In the genomic region with DNA sequence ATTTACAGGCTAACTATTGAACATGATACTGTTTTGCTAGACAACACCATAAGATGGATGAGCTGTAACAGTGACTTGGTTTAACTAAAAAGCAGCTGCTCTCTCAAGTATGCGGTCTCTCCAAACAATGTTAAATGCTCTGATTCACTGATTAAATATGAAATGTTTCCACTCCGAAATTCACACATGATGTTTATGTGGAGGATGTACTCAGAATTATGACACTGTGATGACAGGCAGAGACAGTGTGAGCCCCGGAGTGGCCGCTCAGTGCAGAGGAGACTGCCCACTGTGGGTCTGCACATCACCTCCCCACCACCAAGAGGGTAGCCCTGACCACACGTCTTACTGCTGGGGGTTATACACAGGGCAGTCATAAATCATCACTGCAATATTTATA, we compare ENCODE assay signal across 14 cellular contexts.
DNase-seq lines count a peak whose midpoint lies in the region; ATAC-seq, FAIRE-seq and TF ChIP-seq lines count a peak whose summit lies in the region.
"Had no signal": no experiment of that assay in that cellular context is flagged by ENCODE, and none has a peak within 500 bp of the region (broad histone marks: within the 10 kb centered on the region; RNA-seq: fewer than 3 reads in every experiment).

No MANE protein-coding gene starts in this region.

- POLR2A ChIA-PET in BJ (lab: Charles Lee): interaction anchor here (0.6 to 1.1 kb wide), 2 partner anchors 30 to 1603 kb away, joined by 3 to 4 read pairs; no protein-coding TSS in a partner anchor

- intact Hi-C loops in prostate gland (cut with DNase I): loop anchor here (5.0 to 10.0 kb wide), 2 partner anchors 82 to 235 kb away; a partner anchor contains a TSS

- ATAC-seq in HG02759 (IDR thresholded peaks at IDR 0.05; ENCODE audit: unreplicated experiment): no peak
- ATAC-seq: heart left ventricle, Panc1 had no signal

- peak overlapping the region; percentile 7 for H3K27ac ChIP-seq in epithelial cell of prostate
- H3K27ac ChIP-seq in prostate gland: peak overlapping the region; percentile 15 to 31
- H3K27ac ChIP-seq: heart left ventricle had no signal

- CTCF ChIA-PET in BJ (lab: Yijun Ruan, JAX): interaction anchor here (0.7 to 2.2 kb wide), 5 partner anchors 9 to 719 kb away, joined by 3 to 7 read pairs (median 3); no protein-coding TSS in a partner anchor

- H3K27me3 ChIP-seq in BJ (ENCODE audit: control insufficient read depth, insufficient read depth, low read length): no peaks in the 10 kb centered on the region
- H3K27me3 ChIP-seq in prostate gland (replicated peaks; ENCODE audit: insufficient read depth): no peaks in the 10 kb centered on the region
- H3K27me3 ChIP-seq: heart left ventricle had no signal

- peak; percentile 93 for FAIRE-seq in RCC 7860 (lab: Jason Lieb, UNC)
- FAIRE-seq: GM12892 had no signal

- WGBS in prostate gland: 26% methylated on average over 5 of the region's 5 CpGs

- H3K9me3 ChIP-seq in prostate gland: no peaks in the 10 kb centered on the region
- H3K9me3 ChIP-seq: heart left ventricle had no signal

- no peaks in the 10 kb centered on the region for H3K4me1 ChIP-seq in prostate gland (replicated peaks)
- H3K4me1 ChIP-seq: heart left ventricle had no signal

- TF ChIP-seq CTCF in BJ (IDR thresholded peaks at IDR 0.05; ENCODE audit: insufficient read depth, low read depth, low read length): no peak
- no peak for TF ChIP-seq CTCF in prostate gland (IDR thresholded peaks at IDR 0.05)

- no peak for TF ChIP-seq POLR2A in prostate gland (IDR thresholded peaks at IDR 0.05)

- H3K4me3 ChIP-seq in BJ (ENCODE audit: low read depth, low read length) (no peak overlapping the region), prostate gland (no peak overlapping the region)
- H3K4me3 ChIP-seq: heart left ventricle had no signal

- DNase-seq in BJ (ENCODE audit: low read depth): peak; percentile 94
- peak; percentile 96 for DNase-seq in RCC 7860 (ENCODE audit: low spot score)
- no peak for DNase-seq in epithelial cell of prostate (ENCODE audit: low read depth, low spot score)
- no peak for DNase-seq in prostate gland (ENCODE audit: low spot score)
- no peak for DNase-seq in activated gamma-delta T cell (lab: John Stamatoyannopoulos, UW)
- DNase-seq in GOT3 (lab: John Stamatoyannopoulos, UW): no peak
- no peak for DNase-seq in NCI-H2227 (lab: John Stamatoyannopoulos, UW; ENCODE audit: unreplicated experiment)
- DNase-seq: activated T-cell treated with anti-CD3 and anti-CD28 coated beads, Interleukin-2, amount 50 U/mL, for 48 hours; heart left ventricle; NCI-H1930; stimulated activated CD8-positive, alpha-beta memory T cell treated with anti-CD3 and anti-CD28 coated beads, Interleukin-4, amount 100 ng/mL, for 48 hours had no signal

- H3K36me3 ChIP-seq in BJ (ENCODE audit: control insufficient read depth, insufficient read depth, low read length) (no peaks in the 10 kb centered on the region), prostate gland (no peaks in the 10 kb centered on the region)

Comparison
In these comparisons a context has a peak if more than half of its experiments do, and no peak if none do; other contexts are left out.
1. DNase-seq: peak in BJ (single experiment) and RCC 7860 (single experiment); none in epithelial cell of prostate (single experiment), prostate gland (single experiment), activated gamma-delta T cell (single experiment), GOT3 (single experiment) and NCI-H2227 (single experiment).